ENCODE assay signal across 6 cellular contexts in genomic region chr22:50740714-50741113, GRCh38. TPM values are rescaled to one million over a fixed set of nuclear protein-coding genes. Genes with fewer than 3 reads are reported as not detected.
"Had no signal": no experiment of that assay in that cellular context is flagged by ENCODE, and none has a peak within 500 bp of the region (broad histone marks: within the 10 kb centered on the region; RNA-seq: fewer than 3 reads in every experiment).

No MANE protein-coding gene starts in this region.

RNA-seq across cellular contexts. Expression of gene ACR, which starts 2.7 kb away (rescaled TPM):
- total RNA-seq: HT1080, LHCN-M2, MCF 10A, OCI-LY7, PC-3, SK-MEL-5 had no signal
